In the genomic region with DNA sequence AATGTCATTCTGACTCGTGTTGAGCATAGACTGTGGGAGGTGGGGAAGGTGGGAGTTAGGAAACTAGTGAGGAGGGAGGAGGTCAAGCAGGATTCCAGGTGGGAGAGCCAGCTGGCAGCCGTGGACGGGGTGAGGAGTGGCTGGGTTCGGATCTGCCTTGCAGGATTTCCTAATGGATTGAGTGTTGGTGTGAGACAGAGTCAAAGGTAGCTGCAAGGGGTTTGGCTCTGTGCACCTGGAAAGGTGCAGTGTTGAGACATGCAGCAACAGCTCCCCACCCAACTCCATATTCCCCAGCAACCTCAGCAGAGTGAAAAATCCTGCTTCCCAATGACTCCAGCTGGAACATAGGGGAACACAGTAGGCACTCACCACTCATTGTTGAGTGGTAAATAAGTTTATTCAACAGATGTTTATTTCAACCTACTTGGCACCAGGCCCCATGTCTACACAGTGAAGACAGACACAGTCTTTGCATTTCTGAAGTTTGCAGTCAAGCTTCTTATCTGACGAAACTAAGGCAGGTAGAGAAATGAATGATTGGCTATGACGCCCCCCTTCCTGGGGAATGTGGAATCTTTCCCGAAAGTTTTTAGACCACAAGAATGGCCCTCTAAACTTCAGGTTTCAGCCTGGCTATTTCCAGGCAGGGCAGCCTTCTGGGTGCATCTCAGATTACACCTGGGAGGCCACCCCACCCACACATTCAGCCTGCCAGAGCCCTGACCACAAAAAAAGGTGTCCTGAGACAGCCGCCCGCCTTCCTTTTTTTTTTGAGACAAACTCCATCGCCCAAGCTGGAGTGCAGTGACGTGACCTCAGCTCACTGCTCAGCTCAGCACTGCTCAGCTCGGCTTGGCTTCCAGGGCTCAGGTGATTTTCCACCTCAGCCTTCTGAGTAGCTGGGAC, we compare ENCODE assay signal across 10 cellular contexts. TPM values are rescaled to one million over a fixed set of nuclear protein-coding genes. Genes with fewer than 3 reads are reported as not detected.
DNase-seq lines count a peak whose midpoint lies in the region; ATAC-seq and TF ChIP-seq lines count a peak whose summit lies in the region.
"Had no signal": no experiment of that assay in that cellular context is flagged by ENCODE, and none has a peak within 500 bp of the region (broad histone marks: within the 10 kb centered on the region; RNA-seq: fewer than 3 reads in every experiment).

No MANE protein-coding gene starts in this region.

- no peaks in the 10 kb centered on the region for H3K9me3 ChIP-seq in HEK293 (ENCODE audit: control insufficient read depth, insufficient read depth, low read depth, low read length)

- POLR2A ChIA-PET in HEK293 (lab: Yijun Ruan, JAX): interaction anchor here (0.9 kb wide), 2 partner anchors 8 to 198 kb away, joined by 3 to 4 read pairs; a partner anchor contains a TSS

- H3K4me3 Mint-ChIP-seq in activated T-helper 17 cell treated with anti-CD3 and anti-CD28 coated beads, Interleukin-2, amount 50 U/mL, for 72 hours: peak overlapping the region; percentile 41
- no peak overlapping the region for H3K4me3 Mint-ChIP-seq in mesothelial cell of epicardium
- H3K4me3 Mint-ChIP-seq: stimulated activated naive B cell treated with anti-CD40 and anti-IgM and Interleukin-4, amounts not matched to agents 10 μg/mL and 1 μg/mL and 100 μg/mL, for 72 hours had no signal

- H3K4me1 ChIP-seq in HEK293 (ENCODE audit: control insufficient read depth, insufficient read depth, low read length): peaks cover 5% of the 10 kb centered on the region; the same call in 1 of the 2 replicates

- CTCF ChIA-PET in HEK293 (lab: Yijun Ruan, JAX): interaction anchor here (0.5 to 8.8 kb wide), 7 partner anchors 9 to 209 kb away, joined by 3 to 143 read pairs (median 3); no protein-coding TSS in a partner anchor

- H3K27ac ChIP-seq in HEK293 (ENCODE audit: extremely low read depth, low read depth, low read length): no peak overlapping the region; the same call in 1 of the 2 replicates

- no peaks in the 10 kb centered on the region for H3K36me3 ChIP-seq in HEK293 (ENCODE audit: control insufficient read depth in 2 of 2, insufficient read depth in 1 of 2, low read length in 2 of 2)

- peak; percentile 5 for DNase-seq in COLO668 (lab: John Stamatoyannopoulos, UW; ENCODE audit: unreplicated experiment)
- no peak for DNase-seq in mesothelial cell of epicardium (ENCODE audit: low spot score in 2 of 2, unreplicated experiment in 2 of 2)
- no peak for DNase-seq in HuH-7.5 (ENCODE audit: low spot score)
- no peak for DNase-seq in activated gamma-delta T cell (lab: John Stamatoyannopoulos, UW)
- no peak for DNase-seq in Ammon's horn (ENCODE audit: low spot score)
- DNase-seq: activated CD4-positive, CD25-positive, alpha-beta regulatory T cell treated with anti-CD3 and anti-CD28 coated beads, Interleukin-2, amount 50 U/mL, for 72 hours; stimulated activated naive B cell treated with anti-CD40 and anti-IgM and Interleukin-4, amounts not matched to agents 10 μg/mL and 1 μg/mL and 100 μg/mL, for 72 hours had no signal

- ATAC-seq in activated T-helper 17 cell treated with anti-CD3 and anti-CD28 coated beads, Interleukin-2, amount 50 U/mL, for 72 hours (replicated peaks): peak; percentile 88
- ATAC-seq in HG02840 (IDR thresholded peaks at IDR 0.05; ENCODE audit: low FRiP score, unreplicated experiment): no peak

- TF ChIP-seq CTCF in HEK293 (tag by site-specific recombination; IDR thresholded peaks at IDR 0.05) (no peak), mesothelial cell of epicardium (IDR thresholded peaks at IDR 0.05; ENCODE audit: unreplicated experiment) (no peak)

- peaks cover 1% of the 10 kb centered on the region for H3K4me1 Mint-ChIP-seq in activated T-helper 17 cell treated with anti-CD3 and anti-CD28 coated beads, Interleukin-2, amount 50 U/mL, for 72 hours
- peaks cover 34% of the 10 kb centered on the region for H3K4me1 Mint-ChIP-seq in mesothelial cell of epicardium

- no peaks in the 10 kb centered on the region for H3K9me3 Mint-ChIP-seq in activated T-helper 17 cell treated with anti-CD3 and anti-CD28 coated beads, Interleukin-2, amount 50 U/mL, for 72 hours
- H3K9me3 Mint-ChIP-seq in mesothelial cell of epicardium: no peaks in the 10 kb centered on the region
- H3K9me3 Mint-ChIP-seq: stimulated activated naive B cell treated with anti-CD40 and anti-IgM and Interleukin-4, amounts not matched to agents 10 μg/mL and 1 μg/mL and 100 μg/mL, for 72 hours had no signal

- no peaks in the 10 kb centered on the region for H3K36me3 Mint-ChIP-seq in activated T-helper 17 cell treated with anti-CD3 and anti-CD28 coated beads, Interleukin-2, amount 50 U/mL, for 72 hours (ENCODE audit: low read depth)
- H3K36me3 Mint-ChIP-seq in mesothelial cell of epicardium: no peaks in the 10 kb centered on the region
- H3K36me3 Mint-ChIP-seq: stimulated activated naive B cell treated with anti-CD40 and anti-IgM and Interleukin-4, amounts not matched to agents 10 μg/mL and 1 μg/mL and 100 μg/mL, for 72 hours had no signal

- H3K27me3 Mint-ChIP-seq in activated T-helper 17 cell treated with anti-CD3 and anti-CD28 coated beads, Interleukin-2, amount 50 U/mL, for 72 hours: peaks cover 18% of the 10 kb centered on the region
- H3K27me3 Mint-ChIP-seq in mesothelial cell of epicardium (ENCODE audit: low read depth): no peaks in the 10 kb centered on the region

- no peak overlapping the region for H3K4me3 ChIP-seq in HEK293 (ENCODE audit: low read depth, low read length)

- peak overlapping the region; percentile 30 for H3K27ac Mint-ChIP-seq in activated T-helper 17 cell treated with anti-CD3 and anti-CD28 coated beads, Interleukin-2, amount 50 U/mL, for 72 hours
- peak overlapping the region; percentile 94 for H3K27ac Mint-ChIP-seq in mesothelial cell of epicardium
- H3K27ac Mint-ChIP-seq: stimulated activated naive B cell treated with anti-CD40 and anti-IgM and Interleukin-4, amounts not matched to agents 10 μg/mL and 1 μg/mL and 100 μg/mL, for 72 hours had no signal

TF ChIP-seq in HEK293, 187 proteins besides CTCF, POLR2A, EP300 and RAD21 (continues in another document):
- no peak for TF ChIP-seq ZNF473 (tag by site-specific recombination; IDR thresholded peaks at IDR 0.05)
- no peak for TF ChIP-seq OVOL3 (tag by site-specific recombination; IDR thresholded peaks at IDR 0.05)
- peak; percentile 43; the same call in 1 of the 2 replicates for TF ChIP-seq KLF1 (tag by site-specific recombination; IDR thresholded peaks at IDR 0.05)
- no peak for TF ChIP-seq ZNF133 (tag by site-specific recombination; IDR thresholded peaks at IDR 0.05)
- TF ChIP-seq ZNF239 (tag by site-specific recombination; IDR thresholded peaks at IDR 0.05): no peak
- TF ChIP-seq MEIS1 (CRISPR knock-in tag; IDR thresholded peaks at IDR 0.05; ENCODE audit: borderline replicate concordance): no peak
- TF ChIP-seq HOXC10 (CRISPR knock-in tag; IDR thresholded peaks at IDR 0.05): no peak
- TF ChIP-seq IKZF3 (tag by site-specific recombination; IDR thresholded peaks at IDR 0.05): no peak
- TF ChIP-seq ZNF24 (tag by site-specific recombination; IDR thresholded peaks at IDR 0.05): no peak
- TF ChIP-seq ZNF670 (tag by site-specific recombination; IDR thresholded peaks at IDR 0.05; ENCODE audit: low read depth): no peak
- peak; percentile 23; the same call in 1 of the 2 replicates for TF ChIP-seq GLIS1 (tag by site-specific recombination; IDR thresholded peaks at IDR 0.05)
- no peak for TF ChIP-seq ZNF2 (tag by site-specific recombination; IDR thresholded peaks at IDR 0.05)
- TF ChIP-seq ZFHX2 (tag by site-specific recombination; conservative IDR thresholded peaks at IDR 0.05): peak; percentile 93
- no peak for TF ChIP-seq ZNF416 (tag by site-specific recombination; IDR thresholded peaks at IDR 0.05)
- TF ChIP-seq ZNF549 (tag by site-specific recombination; IDR thresholded peaks at IDR 0.05): no peak
- TF ChIP-seq, protein P1, sequence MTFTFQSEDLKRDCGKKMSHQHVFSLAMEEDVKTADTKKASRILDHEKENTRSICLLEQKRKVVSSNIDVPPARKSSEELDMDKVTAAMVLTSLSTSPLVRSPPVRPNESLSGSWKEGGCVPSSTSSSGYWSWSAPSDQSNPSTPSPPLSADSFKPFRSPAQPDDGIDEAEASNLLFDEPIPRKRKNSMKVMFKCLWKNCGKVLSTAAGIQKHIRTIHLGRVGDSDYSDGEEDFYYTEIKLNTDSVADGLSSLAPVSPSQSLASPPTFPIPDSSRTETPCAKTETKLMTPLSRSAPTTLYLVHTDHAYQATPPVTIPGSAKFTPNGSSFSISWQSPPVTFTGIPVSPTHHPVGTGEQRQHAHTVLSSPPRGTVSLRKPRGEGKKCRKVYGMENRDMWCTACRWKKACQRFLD (tag by site-specific recombination; IDR thresholded peaks at IDR 0.05): no peak
- TF ChIP-seq, protein P2, sequence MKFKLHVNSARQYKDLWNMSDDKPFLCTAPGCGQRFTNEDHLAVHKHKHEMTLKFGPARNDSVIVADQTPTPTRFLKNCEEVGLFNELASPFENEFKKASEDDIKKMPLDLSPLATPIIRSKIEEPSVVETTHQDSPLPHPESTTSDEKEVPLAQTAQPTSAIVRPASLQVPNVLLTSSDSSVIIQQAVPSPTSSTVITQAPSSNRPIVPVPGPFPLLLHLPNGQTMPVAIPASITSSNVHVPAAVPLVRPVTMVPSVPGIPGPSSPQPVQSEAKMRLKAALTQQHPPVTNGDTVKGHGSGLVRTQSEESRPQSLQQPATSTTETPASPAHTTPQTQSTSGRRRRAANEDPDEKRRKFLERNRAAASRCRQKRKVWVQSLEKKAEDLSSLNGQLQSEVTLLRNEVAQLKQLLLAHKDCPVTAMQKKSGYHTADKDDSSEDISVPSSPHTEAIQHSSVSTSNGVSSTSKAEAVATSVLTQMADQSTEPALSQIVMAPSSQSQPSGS (tag by site-specific recombination; IDR thresholded peaks at IDR 0.05; ENCODE audit: low read depth): no peak
- TF ChIP-seq ZNF311 (tag by site-specific recombination; IDR thresholded peaks at IDR 0.05; ENCODE audit: borderline replicate concordance): no peak
- peak; percentile 96 for TF ChIP-seq EGR2 (tag by site-specific recombination; IDR thresholded peaks at IDR 0.05; ENCODE audit: low read depth)
- TF ChIP-seq, protein P3, sequence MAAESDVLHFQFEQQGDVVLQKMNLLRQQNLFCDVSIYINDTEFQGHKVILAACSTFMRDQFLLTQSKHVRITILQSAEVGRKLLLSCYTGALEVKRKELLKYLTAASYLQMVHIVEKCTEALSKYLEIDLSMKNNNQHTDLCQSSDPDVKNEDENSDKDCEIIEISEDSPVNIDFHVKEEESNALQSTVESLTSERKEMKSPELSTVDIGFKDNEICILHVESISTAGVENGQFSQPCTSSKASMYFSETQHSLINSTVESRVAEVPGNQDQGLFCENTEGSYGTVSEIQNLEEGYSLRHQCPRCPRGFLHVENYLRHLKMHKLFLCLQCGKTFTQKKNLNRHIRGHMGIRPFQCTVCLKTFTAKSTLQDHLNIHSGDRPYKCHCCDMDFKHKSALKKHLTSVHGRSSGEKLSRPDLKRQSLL (tag by site-specific recombination; IDR thresholded peaks at IDR 0.05): 0 out of 2 replicates have a peak, but pooled peaks have one; percentile 21

RNA-seq across cellular contexts. Expression of a gene that starts 37.9 kb away (rescaled TPM):
- not detected for total RNA-seq in activated T-helper 17 cell treated with anti-CD3 and anti-CD28 coated beads, Interleukin-2, amount 50 U/mL, for 72 hours
- total RNA-seq in mesothelial cell of epicardium: 16.1 to 18.3 TPM (median 16.4 TPM) in 3 replicates

Comparison
In these comparisons a context has a peak if more than half of its experiments do, and no peak if none do; other contexts are left out.
1. RNA of a gene that starts 37.9 kb away (total RNA-seq): 16.1 to 18.3 TPM in mesothelial cell of epicardium; not detected in activated T-helper 17 cell treated with anti-CD3 and anti-CD28 coated beads, Interleukin-2, amount 50 U/mL, for 72 hours; every median in the first group is over 10 times any median in the second.